ENCODE assay signal across 11 cellular contexts in the genomic region with DNA sequence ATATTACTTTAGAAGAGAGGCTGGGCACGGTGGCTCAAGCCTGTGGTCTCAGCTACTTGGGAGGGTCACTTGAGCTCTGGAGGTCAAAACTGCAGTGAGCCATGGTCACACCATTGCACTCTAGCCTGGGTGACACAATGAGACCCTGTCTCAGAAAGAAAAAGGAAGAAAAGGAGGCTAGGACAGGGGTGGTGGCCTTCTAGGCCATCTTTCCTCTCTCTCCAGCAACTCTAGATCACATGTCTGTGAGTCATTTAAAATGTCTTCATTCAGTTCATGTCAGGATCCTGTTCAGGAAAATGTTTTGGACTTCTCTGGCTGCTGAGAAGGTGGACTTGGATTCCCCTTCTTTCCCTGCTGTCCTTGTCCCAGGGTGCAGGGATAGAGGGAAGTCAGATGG. TPM values are rescaled to one million over a fixed set of nuclear protein-coding genes. Genes with fewer than 3 reads are reported as not detected.
DNase-seq lines count a peak whose midpoint lies in the region; FAIRE-seq lines count a peak whose summit lies in the region.
"Had no signal": no experiment of that assay in that cellular context is flagged by ENCODE, and none has a peak within 500 bp of the region (broad histone marks: within the 10 kb centered on the region; RNA-seq: fewer than 3 reads in every experiment).

No MANE protein-coding gene starts in this region.

- DNase-seq in HTR-8/SVneo (ENCODE audit: insufficient read length, low spot score), result peak; percentile 29
- DNase-seq in myocyte (ENCODE audit: low read depth), result peak; percentile 22
- DNase-seq in retina, result no peak
- no peak for DNase-seq in DMS153 treated with DMSO at 0.1 percent for 48 hours (lab: John Stamatoyannopoulos, UW; ENCODE audit: unreplicated experiment)
- DNase-seq in stimulated activated CD4-positive, alpha-beta T cell treated with anti-CD3 and anti-CD28 coated beads, Interleukin-2, amount 100 ng/mL, for 48 hours, result no peak
- DNase-seq in NCI-H2171 (lab: John Stamatoyannopoulos, UW), result no peak
- DNase-seq: central memory CD4-positive, alpha-beta T cell; NCI-H446 had no signal

- peak overlapping the region; percentile 66 for H3K27ac ChIP-seq in ACC112 (ENCODE audit: low read depth, low read length)
- H3K27ac ChIP-seq: parathyroid adenoma had no signal

- intact Hi-C loops in dendritic cell treated with granulocyte-macrophage colony-stimulating factor and Interleukin-4, amounts not matched to agents 40 ng/mL and 50 ng/mL, for 4 days (cut with micrococcal nuclease), result no loop called here

- H2AFZ ChIP-seq in ACC112 (ENCODE audit: low read length, unreplicated experiment), result no peak overlapping the region
- H2AFZ ChIP-seq: parathyroid adenoma had no signal

- no peak for FAIRE-seq in HTR-8/SVneo (lab: Jason Lieb, UNC)

- H3K4me3 Mint-ChIP-seq in dendritic cell treated with granulocyte-macrophage colony-stimulating factor and Interleukin-4, amounts not matched to agents 40 ng/mL and 50 ng/mL, for 4 days, result no peak overlapping the region

- H3K27ac Mint-ChIP-seq in dendritic cell treated with granulocyte-macrophage colony-stimulating factor and Interleukin-4, amounts not matched to agents 40 ng/mL and 50 ng/mL, for 4 days, result peak overlapping the region; percentile 72

- H3K4me1 ChIP-seq in ACC112 (ENCODE audit: control insufficient read depth, insufficient read depth, low read length, unreplicated experiment), result peaks cover 42% of the 10 kb centered on the region

- H3K27me3 Mint-ChIP-seq in dendritic cell treated with granulocyte-macrophage colony-stimulating factor and Interleukin-4, amounts not matched to agents 40 ng/mL and 50 ng/mL, for 4 days, result no peaks in the 10 kb centered on the region

- peaks cover 14% of the 10 kb centered on the region for H3K36me3 ChIP-seq in ACC112 (ENCODE audit: insufficient read depth, low read length)

- no peaks in the 10 kb centered on the region for H3K9me3 Mint-ChIP-seq in dendritic cell treated with granulocyte-macrophage colony-stimulating factor and Interleukin-4, amounts not matched to agents 40 ng/mL and 50 ng/mL, for 4 days

- no peaks in the 10 kb centered on the region for H3K27me3 ChIP-seq in ACC112 (ENCODE audit: insufficient read depth, low read length)

- H3K4me1 Mint-ChIP-seq in dendritic cell treated with granulocyte-macrophage colony-stimulating factor and Interleukin-4, amounts not matched to agents 40 ng/mL and 50 ng/mL, for 4 days (ENCODE audit: low read depth), result peaks cover 62% of the 10 kb centered on the region

- H3K79me2 ChIP-seq in ACC112 (ENCODE audit: control insufficient read depth, insufficient read depth, low read length, unreplicated experiment), result peaks cover 13% of the 10 kb centered on the region
- H3K79me2 ChIP-seq: parathyroid adenoma had no signal

- H3K4me3 ChIP-seq in ACC112 (ENCODE audit: low read depth, low read length), result no peak overlapping the region

- H3K36me3 Mint-ChIP-seq in dendritic cell treated with granulocyte-macrophage colony-stimulating factor and Interleukin-4, amounts not matched to agents 40 ng/mL and 50 ng/mL, for 4 days (ENCODE audit: low read depth), result peaks cover 29% of the 10 kb centered on the region

RNA-seq across cellular contexts. Expression of a gene that starts 53.3 kb away (rescaled TPM):
- 43.4 and 48.4 TPM in 2 replicates for total RNA-seq in myocyte
- polyA plus RNA-seq in myocyte (2012), result 46.0 TPM

Comparison
In these comparisons a context has a peak if more than half of its experiments do, and no peak if none do; other contexts are left out.
1. DNase-seq: peak in HTR-8/SVneo (single experiment) and myocyte (single experiment); none in retina (single experiment), DMS153 treated with DMSO at 0.1 percent for 48 hours (single experiment), stimulated activated CD4-positive, alpha-beta T cell treated with anti-CD3 and anti-CD28 coated beads, Interleukin-2, amount 100 ng/mL, for 48 hours (0 of 2) and NCI-H2171 (single experiment).